ENCODE assay signal across 8 cellular contexts in the genomic region with DNA sequence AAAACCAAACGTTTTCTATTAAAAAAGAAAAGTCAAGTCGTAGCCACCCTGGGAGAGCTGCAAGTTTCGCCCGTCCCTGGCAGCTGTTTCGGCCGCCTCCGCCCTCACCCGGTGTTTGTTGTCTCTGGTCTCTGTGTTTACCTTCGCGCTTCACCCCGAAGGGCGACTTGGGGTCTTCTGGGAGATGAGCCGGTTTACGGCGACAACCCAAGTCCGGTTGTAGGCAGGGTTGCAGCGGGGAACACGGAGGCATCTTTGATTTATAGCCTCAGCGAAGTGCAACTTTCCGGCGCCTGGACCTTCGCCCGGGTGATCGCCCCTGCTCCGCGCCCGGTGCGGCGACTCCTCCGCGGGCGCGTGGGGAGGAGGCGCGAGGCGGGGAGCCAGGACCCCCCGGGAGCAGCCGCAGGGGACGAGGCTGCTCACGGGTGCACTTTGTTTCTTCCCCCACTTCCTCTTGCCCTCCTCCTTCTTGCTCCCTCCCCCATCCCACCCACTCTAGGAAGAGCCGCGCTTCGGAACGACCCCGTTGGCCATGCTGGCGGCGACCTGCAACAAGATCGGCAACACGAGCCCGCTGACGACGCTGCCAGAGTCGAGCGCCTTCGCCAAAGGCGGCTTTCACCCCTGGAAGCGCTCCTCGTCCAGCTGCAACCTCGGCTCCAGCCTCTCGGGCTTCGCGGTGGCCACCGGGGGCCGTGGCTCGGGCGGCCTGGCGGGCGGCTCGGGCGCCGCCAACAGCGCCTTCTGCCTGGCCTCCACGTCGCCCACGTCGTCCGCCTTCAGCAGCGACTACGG. TPM values are rescaled to one million over a fixed set of nuclear protein-coding genes. Genes with fewer than 3 reads are reported as not detected.
DNase-seq lines count a peak whose midpoint lies in the region; TF ChIP-seq lines count a peak whose summit lies in the region.

No MANE protein-coding gene starts in this region.

- peaks cover 6% of the 10 kb centered on the region for H3K36me3 Mint-ChIP-seq in brain

- H3K9ac ChIP-seq in muscle layer of colon (ENCODE audit: low read length): no peak overlapping the region

- peaks cover 55% of the 10 kb centered on the region for H3K4me1 Mint-ChIP-seq in brain

- no peak for TF ChIP-seq CTCF in brain (conservative IDR thresholded peaks at IDR 0.05)

- H3K4me3 Mint-ChIP-seq in brain: peak overlapping the region; percentile 80 to 89 (median 84)

- H3K4me1 ChIP-seq in muscle layer of colon (ENCODE audit: insufficient read depth, low read length): peaks cover 26% of the 10 kb centered on the region

- peaks cover 17% of the 10 kb centered on the region for H3K27me3 ChIP-seq in MG63
- peaks cover 88 to 98% of the 10 kb centered on the region in 2 donors for H3K27me3 ChIP-seq in muscle layer of colon (ENCODE audit: control insufficient read depth in 1 of 2, insufficient read depth in 2 of 2, low read length in 2 of 2)

- no peak overlapping the region for H3K27ac ChIP-seq in muscle layer of colon (ENCODE audit: low read depth, low read length)

- peaks cover 80% of the 10 kb centered on the region for H3K27me3 Mint-ChIP-seq in brain

- DNase-seq in NCI-H345 (lab: John Stamatoyannopoulos, UW) (peak; percentile 56), NCI-H345 treated with DMSO at 0.1 percent for 48 hours (lab: John Stamatoyannopoulos, UW; ENCODE audit: unreplicated experiment) (no peak), MG63 (peak; percentile 52), SHP77 treated with DMSO at 0.1 percent for 48 hours (lab: John Stamatoyannopoulos, UW) (no peak), NCI-H1048 (lab: John Stamatoyannopoulos, UW) (no peak), dermis blood vessel endothelial cell (no peak)

- H3K9me3 ChIP-seq in MG63 (no peaks in the 10 kb centered on the region), muscle layer of colon (ENCODE audit: low read length) (no peaks in the 10 kb centered on the region)

- H3K4me3 ChIP-seq in MG63: peak overlapping the region; percentile 44
- peak overlapping the region; percentile 27 to 30 for H3K4me3 ChIP-seq in muscle layer of colon (ENCODE audit: low read depth in 1 of 2, low read length in 2 of 2)

- peak overlapping the region in 3 of 5 experiments; percentile 60 to 85 (median 75) for H3K27ac Mint-ChIP-seq in brain

- H3K36me3 ChIP-seq in MG63 (no peaks in the 10 kb centered on the region), muscle layer of colon (ENCODE audit: insufficient read depth, low read length) (no peaks in the 10 kb centered on the region)

- peaks cover 0 to 3% (median 0%) of the 10 kb centered on the region in 5 experiments for H3K9me3 Mint-ChIP-seq in brain

RNA-seq across cellular contexts. Expression of a gene that starts 1.1 kb away (rescaled TPM):
- total RNA-seq in MG63 (2014; rRNA removed; shearing (Covaris generic); ENCODE audit: low replicate concordance): not detected in 2 replicates
- polyA plus RNA-seq in brain (ENCODE audit: insufficient read depth, low read depth, low replicate concordance): 0.61 TPM
- total RNA-seq in dermis blood vessel endothelial cell: not detected in 2 replicates

RNA-seq across cellular contexts. Expression of a gene that starts 59.7 kb away (rescaled TPM):
- 30.1 and 48.8 TPM in 2 replicates for total RNA-seq in MG63 (2014; rRNA removed; shearing (Covaris generic); ENCODE audit: low replicate concordance)
- 9.6 TPM for polyA plus RNA-seq in brain (ENCODE audit: insufficient read depth, low read depth, low replicate concordance)
- total RNA-seq in dermis blood vessel endothelial cell: 24.0 and 31.6 TPM in 2 replicates

Comparison
In these comparisons a context has a peak if more than half of its experiments do, and no peak if none do; other contexts are left out.
1. DNase-seq: peak in NCI-H345 (single experiment) and MG63 (single experiment); none in NCI-H345 treated with DMSO at 0.1 percent for 48 hours (single experiment), SHP77 treated with DMSO at 0.1 percent for 48 hours (single experiment), NCI-H1048 (single experiment) and dermis blood vessel endothelial cell (single experiment).